In the genomic region with DNA sequence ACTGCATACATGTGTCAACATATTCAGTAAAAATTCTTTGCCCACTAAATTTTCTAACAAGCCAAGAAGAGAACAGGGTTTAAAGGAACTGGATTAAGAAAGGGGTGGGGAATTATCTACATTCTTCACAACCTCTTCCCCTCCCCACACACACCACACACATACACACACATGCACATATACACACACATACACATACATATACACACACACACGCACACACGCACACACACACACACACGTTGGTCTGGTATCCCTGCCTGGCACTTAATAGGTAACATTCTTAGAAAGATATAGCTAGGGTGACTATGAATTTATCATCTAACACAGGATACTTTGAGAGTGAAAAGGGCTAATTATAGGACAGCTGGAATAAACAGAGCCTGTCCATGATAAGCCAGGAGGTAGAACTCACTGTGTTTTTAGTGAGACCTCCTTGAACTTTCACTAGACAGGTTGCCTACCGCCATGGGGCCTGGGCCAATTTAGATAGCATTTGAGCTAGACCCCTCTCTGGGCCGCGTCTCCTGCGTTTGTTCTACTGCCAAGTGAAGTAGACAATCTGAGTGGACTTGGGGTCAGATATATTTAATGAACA, we compare ENCODE assay signal across 8 cellular contexts. TPM values are rescaled to one million over a fixed set of nuclear protein-coding genes. Genes with fewer than 3 reads are reported as not detected.
A peak's percentile ranks its signal among the peaks of the same experiment; 100 is the strongest.
DNase-seq lines count a peak whose midpoint lies in the region; ATAC-seq and TF ChIP-seq lines count a peak whose summit lies in the region.

No MANE protein-coding gene starts in this region.

- DNase-seq in dorsolateral prefrontal cortex: no peak
- DNase-seq in posterior cingulate gyrus: no peak
- DNase-seq in NCI-H774 (lab: John Stamatoyannopoulos, UW): no peak
- DNase-seq in central memory CD4-positive, alpha-beta T cell: no peak

- no peak overlapping the region for H3K9ac ChIP-seq in BLaER1
- no peak overlapping the region; the same call in 1 of the 2 replicates for H3K9ac ChIP-seq in HUES48 (ENCODE audit: low read depth, low read length)

- no peak overlapping the region for H3K4me3 ChIP-seq in BLaER1
- peak overlapping the region; percentile 82 for H3K4me3 ChIP-seq in HUES48 (ENCODE audit: low read depth, low read length)
- H3K4me3 ChIP-seq in dorsolateral prefrontal cortex: peak overlapping the region in 11 of 59 donors; percentile 68 to 94 (median 84)
- peak overlapping the region; percentile 87 for H3K4me3 ChIP-seq in neuron (ENCODE audit: low read length)

- no peaks in the 10 kb centered on the region for H3K9me3 ChIP-seq in BLaER1
- no peaks in the 10 kb centered on the region for H3K9me3 ChIP-seq in HUES48 (ENCODE audit: control insufficient read depth, insufficient read depth, low read length)
- no peaks in the 10 kb centered on the region for H3K9me3 ChIP-seq in neuron (ENCODE audit: low read length)

- H3K4me2 ChIP-seq in BLaER1: peak overlapping the region; percentile 89

- H3K4me1 ChIP-seq in BLaER1 (peaks cover 19% of the 10 kb centered on the region), HUES48 (ENCODE audit: control insufficient read depth, insufficient read depth, low read length) (peaks cover 15% of the 10 kb centered on the region), neuron (ENCODE audit: insufficient read depth, low read length) (peaks cover 11% of the 10 kb centered on the region)

- H3K27me3 ChIP-seq in BLaER1: no peaks in the 10 kb centered on the region
- no peaks in the 10 kb centered on the region for H3K27me3 ChIP-seq in HUES48 (ENCODE audit: control insufficient read depth, insufficient read depth, low read length)
- no peaks in the 10 kb centered on the region for H3K27me3 ChIP-seq in dorsolateral prefrontal cortex
- H3K27me3 ChIP-seq in neuron (ENCODE audit: insufficient read depth, low read length): no peaks in the 10 kb centered on the region

- peak overlapping the region; percentile 89 for H2AFZ ChIP-seq in neuron (ENCODE audit: low read depth, low read length)

- intact Hi-C loops in dorsolateral prefrontal cortex (cut with DNase I): loop anchor here (2.0 to 10.0 kb wide), 5 partner anchors 67 to 582 kb away; a partner anchor contains a TSS
- intact Hi-C loops in posterior cingulate gyrus (cut with DNase I): loop anchor here (2.0 kb wide), 1 partner anchor 33 kb away; a partner anchor contains a TSS

- TF ChIP-seq CTCF in dorsolateral prefrontal cortex (IDR thresholded peaks at IDR 0.05 in 54 of 56, conservative IDR thresholded peaks at IDR 0.05 in 2 of 56; ENCODE audit: low read depth in 1 of 56, partially characterized antibody in 56 of 56): no peak

- no peaks in the 10 kb centered on the region for H4K20me1 ChIP-seq in BLaER1

- no peak for ATAC-seq in GM18520 (IDR thresholded peaks at IDR 0.05; ENCODE audit: unreplicated experiment)

- no peaks in the 10 kb centered on the region for H3K36me3 ChIP-seq in BLaER1
- H3K36me3 ChIP-seq in HUES48 (ENCODE audit: control insufficient read depth, insufficient read depth, low read length): no peaks in the 10 kb centered on the region
- H3K36me3 ChIP-seq in neuron (ENCODE audit: insufficient read depth, low read length): no peaks in the 10 kb centered on the region

- H3K27ac ChIP-seq in BLaER1: peak overlapping the region; percentile 80
- H3K27ac ChIP-seq in HUES48 (ENCODE audit: low read depth, low read length): peak overlapping the region; percentile 94
- H3K27ac ChIP-seq in dorsolateral prefrontal cortex: peak overlapping the region in 41 of 59 donors; percentile 78 to 98 (median 91)

RNA-seq across cellular contexts. Expression of a gene that starts 33.1 kb away (rescaled TPM):
- 10 to 100 TPM; 26.4 to 56.2 (median 40.1) TPM for total RNA-seq in dorsolateral prefrontal cortex
